Comparison of ENCODE assay signal across 2 cellular contexts in the genomic region with DNA sequence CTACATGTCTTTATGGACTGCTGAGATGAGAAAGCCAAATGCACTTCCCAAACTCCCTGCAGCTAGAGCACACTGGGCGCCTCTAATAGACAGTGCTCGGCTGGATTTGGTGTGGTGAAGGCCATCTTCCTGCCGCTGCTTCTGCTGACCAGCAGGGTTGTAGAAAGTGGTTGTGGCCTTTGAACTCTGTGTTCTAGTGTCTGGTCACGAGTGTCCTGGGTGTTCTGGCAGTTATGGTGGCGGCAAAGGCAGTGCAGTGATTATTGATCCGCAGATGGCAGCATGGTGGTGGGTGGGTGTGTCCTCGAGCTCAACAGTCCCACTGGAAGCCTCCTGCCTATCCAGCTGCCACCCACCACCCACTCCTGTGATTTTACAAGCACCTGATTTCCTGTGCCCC.
TF ChIP-seq lines count a peak whose summit lies in the region.

No MANE protein-coding gene starts in this region.

TF ChIP-seq in HEK293, 187 proteins besides CTCF, POLR2A, EP300 and RAD21:
- TF ChIP-seq HOXC10 (CRISPR knock-in tag; IDR thresholded peaks at IDR 0.05) (no peak), EGR2 (tag by site-specific recombination; IDR thresholded peaks at IDR 0.05; ENCODE audit: low read depth) (0 out of 2 replicates have a peak, but pooled peaks have one; percentile 11), ZFHX2 (tag by site-specific recombination; conservative IDR thresholded peaks at IDR 0.05) (peak; percentile 42)

TF ChIP-seq in H1, 55 proteins besides CTCF, POLR2A, EP300 and RAD21:
- no peak for TF ChIP-seq CEBPB (IDR thresholded peaks at IDR 0.05; ENCODE audit: low read depth, low read length)
- TF ChIP-seq TEAD4 (IDR thresholded peaks at IDR 0.05; ENCODE audit: low read depth, low read length): no peak
- no peak for TF ChIP-seq GTF2F1 (IDR thresholded peaks at IDR 0.05; ENCODE audit: borderline replicate concordance, low read depth, low read length)
- no peak for TF ChIP-seq EGR1 (IDR thresholded peaks at IDR 0.05; ENCODE audit: borderline replicate concordance, low read depth, low read length)
- TF ChIP-seq POU5F1 (IDR thresholded peaks at IDR 0.05; ENCODE audit: low read depth, low read length): no peak
- TF ChIP-seq BACH1 (IDR thresholded peaks at IDR 0.05; ENCODE audit: low read length): no peak
- no peak for TF ChIP-seq JUND (IDR thresholded peaks at IDR 0.05; ENCODE audit: low read length)
- no peak for TF ChIP-seq NRF1 (IDR thresholded peaks at IDR 0.05; ENCODE audit: low read depth, low read length)
